ENCODE assay signal across 8 cellular contexts in the genomic region with DNA sequence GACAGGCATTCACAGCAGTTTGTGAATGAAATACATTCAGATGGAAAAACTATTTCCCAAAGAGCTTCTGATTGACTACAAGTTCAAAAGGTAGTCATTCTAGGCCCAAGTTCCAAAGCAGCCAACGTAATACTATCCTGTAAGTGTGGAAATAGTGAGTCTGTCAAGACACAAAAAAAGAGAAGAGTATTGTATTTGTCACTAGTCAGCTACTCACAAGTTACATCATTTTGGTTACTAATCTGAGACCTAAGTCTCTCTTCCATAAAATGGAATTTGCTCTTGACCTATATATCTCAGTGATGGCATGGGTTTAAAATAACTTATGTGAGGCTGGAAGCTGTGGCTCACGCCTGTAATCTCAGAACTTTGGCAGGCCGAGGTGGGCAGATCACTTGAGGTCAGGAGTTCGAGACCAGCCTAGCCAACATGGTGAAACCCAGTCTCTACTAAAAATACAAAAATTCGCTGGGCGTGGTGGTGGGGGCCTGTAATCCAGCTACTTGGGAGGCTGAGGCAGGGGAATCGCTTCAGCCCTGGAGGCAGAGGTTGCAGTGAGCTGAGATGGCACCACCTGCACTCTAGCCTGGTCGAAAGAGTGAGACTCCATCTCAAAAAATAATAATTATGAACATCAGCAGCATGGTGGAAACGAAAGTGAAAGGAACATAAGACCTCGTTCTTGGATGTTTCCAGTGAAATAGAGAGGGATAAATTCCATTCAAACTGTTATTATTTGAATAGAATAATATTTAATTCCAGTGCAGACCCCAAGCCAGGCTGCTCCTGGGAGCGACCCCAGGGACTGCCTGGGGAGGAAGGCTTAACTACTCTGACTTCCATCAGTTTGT. TPM values are rescaled to one million over a fixed set of nuclear protein-coding genes. Genes with fewer than 3 reads are reported as not detected.
DNase-seq lines count a peak whose midpoint lies in the region; ATAC-seq, FAIRE-seq and TF ChIP-seq lines count a peak whose summit lies in the region.

No MANE protein-coding gene starts in this region.

- peak overlapping the region; percentile 99 for H3K4me3 Mint-ChIP-seq in stimulated activated naive CD8-positive, alpha-beta T cell treated with anti-CD3 and anti-CD28 coated beads, Interleukin-15, Interleukin-2, amounts not matched to agents 100 ng/mL and 50 ng/mL, for 24 hours

- H3K4me3 ChIP-seq in SK-N-SH (ENCODE audit: low read depth in 2 of 2, low read length in 1 of 2) (peak overlapping the region in 1 of 2 experiments; percentile 50; a peak in 2 of 4 replicates), gastroesophageal sphincter (peak overlapping the region in 1 of 2 donors; percentile 29)

- CTCF ChIA-PET in SK-N-SH (lab: Yijun Ruan, JAX), result interaction anchor here (0.6 to 3.9 kb wide), 22 partner anchors 7 to 736 kb away, joined by 3 to 46 read pairs (median 6); a partner anchor contains a TSS

- H3K27me3 ChIP-seq in SK-N-SH (ENCODE audit: insufficient read depth) (no peaks in the 10 kb centered on the region), gastroesophageal sphincter (no peaks in the 10 kb centered on the region)

- H3F3A ChIP-seq in SK-N-SH (replicated peaks; ENCODE audit: insufficient read depth), result peaks cover 6% of the 10 kb centered on the region

- H3K4me1 ChIP-seq in SK-N-SH (ENCODE audit: control insufficient read depth in 1 of 2, insufficient read depth in 2 of 2, low read depth in 1 of 2, low read length in 1 of 2), result peaks cover 0 to 15% of the 10 kb centered on the region in 2 experiments; a peak in 2 of 4 replicates
- H3K4me1 ChIP-seq in gastroesophageal sphincter, result peaks cover 0 to 43% (median 12%) of the 10 kb centered on the region in 3 donors

- no peak for TF ChIP-seq POLR2A in gastroesophageal sphincter (IDR thresholded peaks at IDR 0.05)

- H3K36me3 ChIP-seq in SK-N-SH (replicated peaks in 1 of 2; ENCODE audit: control insufficient read depth in 1 of 2, insufficient read depth in 2 of 2, low read length in 1 of 2), result peaks cover 0 to 4% of the 10 kb centered on the region in 2 experiments
- no peaks in the 10 kb centered on the region for H3K36me3 ChIP-seq in gastroesophageal sphincter

- FAIRE-seq in RCC 7860 (lab: Jason Lieb, UNC), result no peak

- POLR2A ChIA-PET in SK-N-SH (lab: Yijun Ruan, JAX), result no interaction called here

- peak overlapping the region; percentile 86 for H3K4me2 ChIP-seq in SK-N-SH

- H3K9me3 ChIP-seq in SK-N-SH, result no peaks in the 10 kb centered on the region
- no peaks in the 10 kb centered on the region for H3K9me3 ChIP-seq in gastroesophageal sphincter

- peaks cover 93% of the 10 kb centered on the region for H3K79me2 ChIP-seq in SK-N-SH (ENCODE audit: insufficient read depth)

- H3K9me3 Mint-ChIP-seq in stimulated activated naive CD8-positive, alpha-beta T cell treated with anti-CD3 and anti-CD28 coated beads, Interleukin-15, Interleukin-2, amounts not matched to agents 100 ng/mL and 50 ng/mL, for 24 hours, result no peaks in the 10 kb centered on the region

- peak overlapping the region; percentile 84 for H3K27ac Mint-ChIP-seq in stimulated activated naive CD8-positive, alpha-beta T cell treated with anti-CD3 and anti-CD28 coated beads, Interleukin-15, Interleukin-2, amounts not matched to agents 100 ng/mL and 50 ng/mL, for 24 hours

- TF ChIP-seq EP300 in SK-N-SH (IDR thresholded peaks at IDR 0.05; ENCODE audit: borderline replicate concordance in 1 of 2, low read depth in 1 of 2, low read length in 1 of 2) (no peak), gastroesophageal sphincter (IDR thresholded peaks at IDR 0.05) (no peak)

- H4K20me1 ChIP-seq in SK-N-SH (ENCODE audit: insufficient read depth), result peaks cover 34% of the 10 kb centered on the region; the same call in 1 of the 2 replicates

- ATAC-seq in SK-N-SH treated with all-trans-retinoic acid at 6 μM for 48 hours (no peak), gastroesophageal sphincter (no peak), GM18520 (IDR thresholded peaks at IDR 0.05; ENCODE audit: unreplicated experiment) (no peak), HG02884 (IDR thresholded peaks at IDR 0.05; ENCODE audit: unreplicated experiment) (no peak)

- H3K9me2 ChIP-seq in SK-N-SH, result no peaks in the 10 kb centered on the region

- no peaks in the 10 kb centered on the region for H3K27me3 Mint-ChIP-seq in stimulated activated naive CD8-positive, alpha-beta T cell treated with anti-CD3 and anti-CD28 coated beads, Interleukin-15, Interleukin-2, amounts not matched to agents 100 ng/mL and 50 ng/mL, for 24 hours

- H3K27ac ChIP-seq in SK-N-SH (ENCODE audit: low read depth in 2 of 2, low read length in 1 of 2) (peak overlapping the region in 1 of 2 experiments; percentile 18; a peak in 2 of 4 replicates), gastroesophageal sphincter (peak overlapping the region in 3 of 4 donors; percentile 39 to 61 (median 46))

- peaks cover 81% of the 10 kb centered on the region for H3K4me1 Mint-ChIP-seq in stimulated activated naive CD8-positive, alpha-beta T cell treated with anti-CD3 and anti-CD28 coated beads, Interleukin-15, Interleukin-2, amounts not matched to agents 100 ng/mL and 50 ng/mL, for 24 hours (ENCODE audit: low read depth)

- 80% methylated on average over 11 of the region's 11 CpGs for WGBS in SK-N-SH (ENCODE audit: low lambda C conversion rate)
- WGBS in gastroesophageal sphincter (ENCODE audit: low coverage in 1 of 2), 2 donors, result 51 to 67% methylated on average over 8 to 9 of the region's 11 CpGs

- H3K9ac ChIP-seq in SK-N-SH, result peak overlapping the region; percentile 20; the same call in 1 of the 2 replicates

- no peak for TF ChIP-seq RAD21 in SK-N-SH (IDR thresholded peaks at IDR 0.05; ENCODE audit: low read length)

- H2AFZ ChIP-seq in SK-N-SH (ENCODE audit: low read depth), result no peak overlapping the region; the same call in 1 of the 2 replicates

- TF ChIP-seq CTCF in SK-N-SH (IDR thresholded peaks at IDR 0.05), result no peak
- no peak for TF ChIP-seq CTCF in gastroesophageal sphincter (IDR thresholded peaks at IDR 0.05)

- H3K36me3 Mint-ChIP-seq in stimulated activated naive CD8-positive, alpha-beta T cell treated with anti-CD3 and anti-CD28 coated beads, Interleukin-15, Interleukin-2, amounts not matched to agents 100 ng/mL and 50 ng/mL, for 24 hours (ENCODE audit: low read depth), result peaks cover 31% of the 10 kb centered on the region

- no peak for DNase-seq in SK-N-SH
- DNase-seq in activated CD4-positive, alpha-beta T cell treated with anti-CD3 and anti-CD28 coated beads, Interleukin-2, amount 50 U/mL, for 48 hours, result peak; percentile 29 to 44
- no peak for DNase-seq in RCC 7860 (ENCODE audit: low spot score)

TF ChIP-seq in SK-N-SH, 30 proteins besides CTCF, POLR2A, EP300 and RAD21 (continues in another document):
- TF ChIP-seq NFIC (IDR thresholded peaks at IDR 0.05; ENCODE audit: borderline replicate concordance) (no peak), CHD2 (IDR thresholded peaks at IDR 0.05; ENCODE audit: low read length, partially characterized antibody) (no peak), GATA2 (CRISPR knock-in tag; IDR thresholded peaks at IDR 0.05) (no peak), YY1 (IDR thresholded peaks at IDR 0.05; ENCODE audit: low read depth) (no peak), POLR2AphosphoS5 (IDR thresholded peaks at IDR 0.05; ENCODE audit: low read depth, low read length) (no peak), TAF1 (IDR thresholded peaks at IDR 0.05; ENCODE audit: borderline replicate concordance, low read depth, low read length) (no peak), MEF2A (IDR thresholded peaks at IDR 0.05; ENCODE audit: borderline replicate concordance, low read depth) (no peak), MXI1 (IDR thresholded peaks at IDR 0.05; ENCODE audit: low read depth, low read length) (no peak), FOSL2 (IDR thresholded peaks at IDR 0.05; ENCODE audit: borderline replicate concordance, low read depth) (no peak), TEAD4 (IDR thresholded peaks at IDR 0.05; ENCODE audit: borderline replicate concordance, insufficient read depth) (no peak)

TF ChIP-seq in SK-N-SH treated with all-trans-retinoic acid at 6 μM for 48 hours, 23 proteins besides CTCF, POLR2A, EP300 and RAD21 (continues in another document):
- TF ChIP-seq ARNTL (CRISPR knock-in tag; IDR thresholded peaks at IDR 0.05; ENCODE audit: borderline replicate concordance, low read depth) (no peak), SNAI2 (CRISPR knock-in tag; IDR thresholded peaks at IDR 0.05) (no peak), GLIS3 (CRISPR knock-in tag; IDR thresholded peaks at IDR 0.05) (no peak), CSDC2 (CRISPR knock-in tag; IDR thresholded peaks at IDR 0.05) (no peak), ZC3H10 (CRISPR knock-in tag; IDR thresholded peaks at IDR 0.05) (no peak), ZNF8 (CRISPR knock-in tag; IDR thresholded peaks at IDR 0.05) (no peak), BACH2 (CRISPR knock-in tag; IDR thresholded peaks at IDR 0.05; ENCODE audit: borderline replicate concordance) (no peak), ZNF70 (CRISPR knock-in tag; IDR thresholded peaks at IDR 0.05) (no peak), ZFP30 (CRISPR knock-in tag; IDR thresholded peaks at IDR 0.05) (no peak), ZFP3 (CRISPR knock-in tag; IDR thresholded peaks at IDR 0.05) (no peak)
- TF ChIP-seq, protein P1, sequence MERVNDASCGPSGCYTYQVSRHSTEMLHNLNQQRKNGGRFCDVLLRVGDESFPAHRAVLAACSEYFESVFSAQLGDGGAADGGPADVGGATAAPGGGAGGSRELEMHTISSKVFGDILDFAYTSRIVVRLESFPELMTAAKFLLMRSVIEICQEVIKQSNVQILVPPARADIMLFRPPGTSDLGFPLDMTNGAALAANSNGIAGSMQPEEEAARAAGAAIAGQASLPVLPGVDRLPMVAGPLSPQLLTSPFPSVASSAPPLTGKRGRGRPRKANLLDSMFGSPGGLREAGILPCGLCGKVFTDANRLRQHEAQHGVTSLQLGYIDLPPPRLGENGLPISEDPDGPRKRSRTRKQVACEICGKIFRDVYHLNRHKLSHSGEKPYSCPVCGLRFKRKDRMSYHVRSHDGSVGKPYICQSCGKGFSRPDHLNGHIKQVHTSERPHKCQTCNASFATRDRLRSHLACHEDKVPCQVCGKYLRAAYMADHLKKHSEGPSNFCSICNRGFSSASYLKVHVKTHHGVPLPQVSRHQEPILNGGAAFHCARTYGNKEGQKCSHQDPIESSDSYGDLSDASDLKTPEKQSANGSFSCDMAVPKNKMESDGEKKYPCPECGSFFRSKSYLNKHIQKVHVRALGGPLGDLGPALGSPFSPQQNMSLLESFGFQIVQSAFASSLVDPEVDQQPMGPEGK (CRISPR knock-in tag; IDR thresholded peaks at IDR 0.05; ENCODE audit: borderline replicate concordance), result no peak

RNA-seq across cellular contexts. Expression of a gene that starts 2.9 kb away (rescaled TPM):
- 121 and 135 TPM in 2 replicates for polyA plus RNA-seq in SK-N-SH (2012; rRNA removed)
- polyA plus RNA-seq in SK-N-SH (2012; cell fraction: cytosol; rRNA removed), result 189 and 192 TPM in 2 replicates
- 30.0 and 38.6 TPM in 2 replicates for polyA plus RNA-seq in SK-N-SH (2012; cell fraction: nucleus; rRNA removed)
- total RNA-seq in gastroesophageal sphincter, result 10 to 100 TPM; 13.7 to 64.0 (median 38.2) TPM

RNA-seq across cellular contexts. Expression of a gene that starts 3.2 kb away (rescaled TPM):
- polyA plus RNA-seq in SK-N-SH (2012; rRNA removed), result 13.9 and 35.3 TPM in 2 replicates
- 27.0 and 56.3 TPM in 2 replicates for polyA plus RNA-seq in SK-N-SH (2012; cell fraction: cytosol; rRNA removed)
- polyA plus RNA-seq in SK-N-SH (2012; cell fraction: nucleus; rRNA removed), result 8.4 and 12.8 TPM in 2 replicates
- 1 to 10 TPM; 4.3 to 8.4 (median 6.5) TPM for total RNA-seq in gastroesophageal sphincter

RNA-seq across cellular contexts. Expression of a gene that starts 31.8 kb away (rescaled TPM):
- polyA plus RNA-seq in SK-N-SH (2012; rRNA removed), result 15.3 and 20.4 TPM in 2 replicates
- polyA plus RNA-seq in SK-N-SH (2012; cell fraction: cytosol; rRNA removed), result 21.8 and 22.6 TPM in 2 replicates
- polyA plus RNA-seq in SK-N-SH (2012; cell fraction: nucleus; rRNA removed), result 8.2 and 17.5 TPM in 2 replicates
- 10 to 100 TPM; 31.2 to 37.3 (median 35.0) TPM for total RNA-seq in gastroesophageal sphincter

Comparison
In these comparisons a context has a peak if more than half of its experiments do, and no peak if none do; other contexts are left out.
1. DNase-seq: peak in activated CD4-positive, alpha-beta T cell treated with anti-CD3 and anti-CD28 coated beads, Interleukin-2, amount 50 U/mL, for 48 hours (2 of 2); none in SK-N-SH (single experiment) and RCC 7860 (single experiment).